ENCODE assay signal across 2 cellular contexts in genomic region chr18:24995056-24995455, GRCh38.
TF ChIP-seq lines count a peak whose summit lies in the region.

No MANE protein-coding gene starts in this region.

TF ChIP-seq in SK-N-SH, 30 proteins besides CTCF, POLR2A, EP300 and RAD21 (continued from another document):
- TF ChIP-seq IRF3 (IDR thresholded peaks at IDR 0.05; ENCODE audit: low read depth, low read length): no peak

TF ChIP-seq in SK-N-SH treated with all-trans-retinoic acid at 6 μM for 48 hours, 23 proteins besides CTCF, POLR2A, EP300 and RAD21 (continued from another document):
- TF ChIP-seq TOX (CRISPR knock-in tag; IDR thresholded peaks at IDR 0.05; ENCODE audit: borderline replicate concordance) (no peak), ZNF70 (CRISPR knock-in tag; IDR thresholded peaks at IDR 0.05) (no peak), ZFP30 (CRISPR knock-in tag; IDR thresholded peaks at IDR 0.05) (no peak), ZC3H10 (CRISPR knock-in tag; IDR thresholded peaks at IDR 0.05) (no peak), PATZ1 (CRISPR knock-in tag; IDR thresholded peaks at IDR 0.05; ENCODE audit: borderline replicate concordance) (no peak), OSR1 (CRISPR knock-in tag; IDR thresholded peaks at IDR 0.05) (no peak), BACH2 (CRISPR knock-in tag; IDR thresholded peaks at IDR 0.05; ENCODE audit: borderline replicate concordance) (no peak)
